Comparison of ENCODE assay signal across 9 cellular contexts in the genomic region with DNA sequence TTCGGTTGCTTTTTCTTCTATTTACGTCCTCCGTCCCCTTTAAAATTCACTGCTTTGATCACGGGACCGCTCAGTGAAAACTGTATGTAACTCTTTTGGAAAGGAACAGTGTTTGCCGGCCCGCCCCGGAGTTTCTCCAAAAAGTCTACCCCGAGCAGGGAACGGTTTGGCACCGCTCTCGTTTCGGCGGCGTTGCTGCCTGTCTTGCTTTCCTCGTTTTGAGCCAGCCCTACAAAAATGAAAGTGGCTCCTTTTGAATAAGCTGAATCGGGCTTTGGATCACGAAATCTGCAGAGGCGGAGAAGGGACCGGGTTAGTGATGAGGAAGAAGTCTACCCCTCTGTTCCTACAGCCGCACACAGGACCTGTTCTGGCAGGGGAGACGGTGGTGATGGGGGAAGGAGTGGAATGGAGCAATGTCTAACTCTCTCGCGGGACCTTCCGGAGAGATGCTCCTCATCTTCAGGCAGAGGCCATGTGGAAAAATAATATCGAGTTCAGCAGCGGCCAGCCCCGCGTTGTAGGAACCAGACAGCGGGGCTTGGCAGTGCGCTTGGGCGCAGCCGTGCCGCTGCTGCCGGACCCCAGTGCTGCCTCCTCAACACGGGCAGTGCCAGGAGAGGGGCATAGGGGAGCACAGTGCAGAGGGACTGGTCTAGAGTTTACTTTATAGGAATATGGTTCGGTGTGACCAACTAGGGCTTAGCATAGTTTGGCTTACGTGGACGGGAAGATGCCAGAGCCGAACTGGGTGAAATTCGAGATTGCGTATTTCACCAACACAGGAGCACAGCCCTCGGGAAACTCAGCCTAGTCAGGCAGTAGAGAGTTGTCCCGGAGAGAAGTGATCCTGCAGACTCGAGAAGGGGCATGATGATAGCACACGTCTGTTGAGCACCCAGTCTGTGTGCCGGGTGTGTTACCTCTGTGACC. TPM values are rescaled to one million over a fixed set of nuclear protein-coding genes. Genes with fewer than 3 reads are reported as not detected.
DNase-seq lines count a peak whose midpoint lies in the region; ATAC-seq and TF ChIP-seq lines count a peak whose summit lies in the region.
"Had no signal": no experiment of that assay in that cellular context is flagged by ENCODE, and none has a peak within 500 bp of the region (broad histone marks: within the 10 kb centered on the region; RNA-seq: fewer than 3 reads in every experiment).

No MANE protein-coding gene starts in this region.

- ATAC-seq in lung (ENCODE audit: insufficient read depth, low FRiP score) (no peak), GM18520 (IDR thresholded peaks at IDR 0.05; ENCODE audit: unreplicated experiment) (no peak)

- no peaks in the 10 kb centered on the region for H3K27me3 ChIP-seq in dorsolateral prefrontal cortex
- H3K27me3 ChIP-seq in lung (ENCODE audit: control insufficient read depth, insufficient read depth): no peaks in the 10 kb centered on the region
- peaks cover 43% of the 10 kb centered on the region for H3K27me3 ChIP-seq in thymus (ENCODE audit: control insufficient read depth, insufficient read depth)

- DNase-seq in stimulated activated CD4-positive, alpha-beta T cell treated with anti-CD3 and anti-CD28 coated beads, Interleukin-15, amount 100 ng/mL, for 24 hours: peak; percentile 27
- DNase-seq in stimulated activated CD4-positive, alpha-beta T cell treated with anti-CD3 and anti-CD28 coated beads, Interleukin-12 subunit alpha, Interleukin-12 subunit beta, amount 100 ng/mL, for 4 hours: no peak
- DNase-seq in dorsolateral prefrontal cortex: peak in 1 of 10 donors; percentile 67
- no peak for DNase-seq in lung (ENCODE audit: low spot score)
- no peak for DNase-seq in central memory CD4-positive, alpha-beta T cell
- DNase-seq in Kasumi-1 (lab: John Stamatoyannopoulos, UW): no peak

- H3K9me3 ChIP-seq in lung (ENCODE audit: control insufficient read depth in 2 of 2, insufficient read depth in 1 of 2, low read length in 1 of 2): no peaks in the 10 kb centered on the region
- H3K9me3 ChIP-seq in thymus (ENCODE audit: control insufficient read depth): no peaks in the 10 kb centered on the region

- peak overlapping the region; percentile 49 to 94 (median 84) for H3K4me3 ChIP-seq in dorsolateral prefrontal cortex
- H3K4me3 ChIP-seq in lung: peak overlapping the region; percentile 62
- peak overlapping the region; percentile 30 for H3K4me3 ChIP-seq in thymus (ENCODE audit: low read length)

- intact Hi-C loops in dorsolateral prefrontal cortex (cut with DNase I): loop anchor here (5.0 to 10.0 kb wide), 3 partner anchors 40 to 102 kb away; a partner anchor contains a TSS

- H3K27ac ChIP-seq in dorsolateral prefrontal cortex (peak overlapping the region; percentile 9 to 95 (median 91)), lung (ENCODE audit: low read depth in 1 of 2, low read length in 1 of 2) (peak overlapping the region in 1 of 2 donors; percentile 66), thymus (ENCODE audit: low read depth) (no peak overlapping the region)

- H3K4me1 ChIP-seq in lung (ENCODE audit: control insufficient read depth in 2 of 2, insufficient read depth in 2 of 2, low read length in 2 of 2) (peaks cover 3 to 5% of the 10 kb centered on the region in 2 donors), thymus (ENCODE audit: control insufficient read depth, insufficient read depth, low read length) (no peaks in the 10 kb centered on the region)

- TF ChIP-seq CTCF in dorsolateral prefrontal cortex (IDR thresholded peaks at IDR 0.05 in 54 of 56, conservative IDR thresholded peaks at IDR 0.05 in 2 of 56; ENCODE audit: low read depth in 1 of 56, partially characterized antibody in 56 of 56) (no peak), lung (IDR thresholded peaks at IDR 0.05; ENCODE audit: control extremely low read depth, extremely low read depth) (no peak)

- no peaks in the 10 kb centered on the region for H3K36me3 ChIP-seq in lung (ENCODE audit: control insufficient read depth in 2 of 2, insufficient read depth in 2 of 2, low read length in 2 of 2)
- no peaks in the 10 kb centered on the region for H3K36me3 ChIP-seq in thymus (ENCODE audit: control insufficient read depth, insufficient read depth)

- WGBS in lung, 2 donors: 14 to 26% methylated on average over 47 of the region's 47 CpGs
- WGBS in thymus: 32% methylated on average over 47 of the region's 47 CpGs

RNA-seq across cellular contexts. Expression of a gene that starts 1.4 kb away (rescaled TPM):
- total RNA-seq in dorsolateral prefrontal cortex (100 to 1,000 TPM; 154 to 492 (median 263) TPM), lung (10 to 100 TPM; 41.4 to 59.8 TPM)
- polyA plus RNA-seq in lung (10 to 100 TPM; 30.4 to 50.7 TPM), thymus (82.8 TPM)

RNA-seq across cellular contexts. Expression of a gene that starts 8.3 kb away (rescaled TPM):
- total RNA-seq in dorsolateral prefrontal cortex (1 to 10 TPM in 1 of 120 experiments, under 1 TPM in 8, not detected in 111; 0.63 to 2.1 (median 0.83) TPM), lung (not detected)
- polyA plus RNA-seq in lung (not detected), thymus (0.18 TPM)
- total RNA-seq: subcutaneous adipose tissue had no signal

Comparison
In these comparisons a context has a peak if more than half of its experiments do, and no peak if none do; other contexts are left out.
1. H3K4me3 ChIP-seq: peak in every context shown above with its lines; median percentile 84 in dorsolateral prefrontal cortex; 62 in lung; 30 in thymus.